In the genomic region with DNA sequence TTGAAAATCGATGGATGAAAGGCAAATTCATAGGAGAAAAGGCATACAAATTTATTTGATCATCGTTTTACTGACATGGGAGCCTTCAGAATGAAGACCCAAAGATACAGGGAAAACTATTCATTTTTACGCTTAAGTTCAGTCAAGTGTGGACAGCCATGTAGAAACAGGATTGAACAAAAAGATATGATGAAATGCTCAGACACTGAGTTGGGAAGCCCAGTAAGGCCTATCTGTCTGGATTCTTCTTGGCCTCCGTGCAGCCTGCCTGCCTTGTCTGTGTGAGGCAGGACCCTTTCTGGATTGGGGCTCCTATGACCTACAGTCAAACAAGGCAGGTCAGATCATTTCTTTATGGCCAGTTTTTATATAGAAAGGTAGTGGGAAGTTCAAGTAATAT, we compare ENCODE assay signal across 7 cellular contexts.
"Had no signal": no experiment of that assay in that cellular context is flagged by ENCODE, and none has a peak within 500 bp of the region (broad histone marks: within the 10 kb centered on the region; RNA-seq: fewer than 3 reads in every experiment).

No MANE protein-coding gene starts in this region.

- H2AFZ ChIP-seq: GM23248 had no signal

- H3K9me3 Mint-ChIP-seq: HFFc6 had no signal

- H3K36me3 ChIP-seq: HAP-1 had no signal

- H3K27ac ChIP-seq: GM23248 had no signal

- H3K27ac Mint-ChIP-seq: HFFc6 had no signal

- H3K4me3 ChIP-seq: GM23248, HAP-1 had no signal

- H3K4me3 Mint-ChIP-seq: HFFc6 had no signal

- H3K9me3 ChIP-seq: HAP-1 had no signal

- DNase-seq: GM23248, GOT3, H7, HFFc6, IMR-90 had no signal

- H3K9ac ChIP-seq: GM23248 had no signal

- ATAC-seq: HCT116 had no signal
